Comparison of ENCODE assay signal across 11 cellular contexts in genomic region chr17:77479372-77479781, GRCh38.
DNase-seq lines count a peak whose midpoint lies in the region; ATAC-seq lines count a peak whose summit lies in the region.
"Had no signal": no experiment of that assay in that cellular context is flagged by ENCODE, and none has a peak within 500 bp of the region (broad histone marks: within the 10 kb centered on the region; RNA-seq: fewer than 3 reads in every experiment).

No MANE protein-coding gene starts in this region.

- H3K4me3 ChIP-seq in iPS-18a (ENCODE audit: low read length), result no peak overlapping the region
- H3K4me3 ChIP-seq: A549 had no signal

- no peaks in the 10 kb centered on the region for H3K27me3 Mint-ChIP-seq in activated CD4-positive, alpha-beta memory T cell treated with anti-CD3 and anti-CD28 coated beads for 36 hours
- H3K27me3 Mint-ChIP-seq in activated CD4-positive, alpha-beta memory T cell treated with anti-CD3 and anti-CD28 coated beads, Interleukin-2, amount 10 ng/mL, durations not matched to agents 7 days and 5 days, result no peaks in the 10 kb centered on the region
- no peaks in the 10 kb centered on the region for H3K27me3 Mint-ChIP-seq in T-helper 17 cell
- no peaks in the 10 kb centered on the region for H3K27me3 Mint-ChIP-seq in stimulated activated naive B cell treated with anti-CD40 and anti-IgM and Interleukin-4, amounts not matched to agents 10 μg/mL and 1 μg/mL and 100 μg/mL, for 72 hours

- H3K9me3 ChIP-seq in T-helper 17 cell (ENCODE audit: control insufficient read depth, low read length, poor library complexity, severe bottlenecking), result no peaks in the 10 kb centered on the region
- H3K9me3 ChIP-seq in iPS-18a (ENCODE audit: control insufficient read depth, low read depth, low read length), result no peaks in the 10 kb centered on the region
- H3K9me3 ChIP-seq: A549 had no signal

- POLR2A ChIA-PET in activated CD4-positive, alpha-beta memory T cell treated with anti-CD3 and anti-CD28 coated beads for 36 hours (lab: Charles Lee), result no interaction called here
- POLR2A ChIA-PET in activated CD4-positive, alpha-beta memory T cell treated with anti-CD3 and anti-CD28 coated beads, Interleukin-2, amount 10 ng/mL, durations not matched to agents 7 days and 5 days (lab: Charles Lee), result no interaction called here

- DNase-seq in activated CD4-positive, alpha-beta memory T cell treated with anti-CD3 and anti-CD28 coated beads for 36 hours, result no peak
- no peak for DNase-seq in activated CD4-positive, alpha-beta memory T cell treated with anti-CD3 and anti-CD28 coated beads, Interleukin-2, amount 10 ng/mL, durations not matched to agents 7 days and 5 days
- no peak for DNase-seq in T-helper 17 cell
- no peak for DNase-seq in stimulated activated naive B cell treated with anti-CD40 and anti-IgM and Interleukin-4, amounts not matched to agents 10 μg/mL and 1 μg/mL and 100 μg/mL, for 72 hours
- DNase-seq in NCI-H1417 (lab: John Stamatoyannopoulos, UW), result no peak
- no peak for DNase-seq in activated naive CD4-positive, alpha-beta T cell treated with anti-CD3 and anti-CD28 coated beads, Interleukin-2, amount 50 U/mL, for 72 hours (ENCODE audit: low spot score in 2 of 2)
- DNase-seq: Karpas-422, NCI-H2171 had no signal

- ATAC-seq in T-helper 17 cell (no peak), GM21529 (IDR thresholded peaks at IDR 0.05; ENCODE audit: unreplicated experiment) (no peak)
- no peak for ATAC-seq in stimulated activated naive B cell treated with anti-CD40 and anti-IgM and Interleukin-4, amounts not matched to agents 10 μg/mL and 1 μg/mL and 100 μg/mL, for 72 hours (replicated peaks)
- no peak for ATAC-seq in activated naive CD4-positive, alpha-beta T cell treated with anti-CD3 and anti-CD28 coated beads, Interleukin-2, amount 50 U/mL, for 72 hours
- ATAC-seq: A549 had no signal

- H3K36me3 Mint-ChIP-seq in activated CD4-positive, alpha-beta memory T cell treated with anti-CD3 and anti-CD28 coated beads for 36 hours, result peaks cover 31% of the 10 kb centered on the region
- H3K36me3 Mint-ChIP-seq in activated CD4-positive, alpha-beta memory T cell treated with anti-CD3 and anti-CD28 coated beads, Interleukin-2, amount 10 ng/mL, durations not matched to agents 7 days and 5 days (ENCODE audit: low read depth), result peaks cover 32% of the 10 kb centered on the region
- H3K36me3 Mint-ChIP-seq in T-helper 17 cell (ENCODE audit: low read depth), result peaks cover 3% of the 10 kb centered on the region
- H3K36me3 Mint-ChIP-seq in stimulated activated naive B cell treated with anti-CD40 and anti-IgM and Interleukin-4, amounts not matched to agents 10 μg/mL and 1 μg/mL and 100 μg/mL, for 72 hours, result peaks cover 21 to 27% of the 10 kb centered on the region in 2 donors
- H3K36me3 Mint-ChIP-seq in activated naive CD4-positive, alpha-beta T cell treated with anti-CD3 and anti-CD28 coated beads, Interleukin-2, amount 50 U/mL, for 72 hours, result peaks cover 7 to 31% of the 10 kb centered on the region in 2 donors

- peak overlapping the region; percentile 1 for H3K9ac ChIP-seq in iPS-18a (ENCODE audit: low read length)

- peaks cover 13% of the 10 kb centered on the region for H3K36me3 ChIP-seq in iPS-18a (ENCODE audit: control insufficient read depth, low read depth, low read length)

- H3K4me1 Mint-ChIP-seq in activated CD4-positive, alpha-beta memory T cell treated with anti-CD3 and anti-CD28 coated beads for 36 hours (ENCODE audit: low read depth), result peaks cover 56% of the 10 kb centered on the region
- peaks cover 51% of the 10 kb centered on the region for H3K4me1 Mint-ChIP-seq in activated CD4-positive, alpha-beta memory T cell treated with anti-CD3 and anti-CD28 coated beads, Interleukin-2, amount 10 ng/mL, durations not matched to agents 7 days and 5 days
- peaks cover 45% of the 10 kb centered on the region for H3K4me1 Mint-ChIP-seq in T-helper 17 cell
- H3K4me1 Mint-ChIP-seq in stimulated activated naive B cell treated with anti-CD40 and anti-IgM and Interleukin-4, amounts not matched to agents 10 μg/mL and 1 μg/mL and 100 μg/mL, for 72 hours, result peaks cover 44 to 74% of the 10 kb centered on the region in 2 donors

- CTCF ChIA-PET in activated CD4-positive, alpha-beta memory T cell treated with anti-CD3 and anti-CD28 coated beads for 36 hours (lab: Charles Lee), result interaction anchor here (3.5 kb wide), 1 partner anchor 15 kb away, joined by 17 read pairs; no protein-coding TSS in a partner anchor
- CTCF ChIA-PET in activated CD4-positive, alpha-beta memory T cell treated with anti-CD3 and anti-CD28 coated beads, Interleukin-2, amount 10 ng/mL, durations not matched to agents 7 days and 5 days (lab: Charles Lee), result interaction anchor here (2.2 kb wide), 1 partner anchor 49 kb away, joined by 6 read pairs; no protein-coding TSS in a partner anchor

- H3K27ac ChIP-seq in iPS-18a (ENCODE audit: low read length), result no peak overlapping the region

- H3K4me3 Mint-ChIP-seq in activated CD4-positive, alpha-beta memory T cell treated with anti-CD3 and anti-CD28 coated beads for 36 hours, result no peak overlapping the region
- no peak overlapping the region for H3K4me3 Mint-ChIP-seq in activated CD4-positive, alpha-beta memory T cell treated with anti-CD3 and anti-CD28 coated beads, Interleukin-2, amount 10 ng/mL, durations not matched to agents 7 days and 5 days
- no peak overlapping the region for H3K4me3 Mint-ChIP-seq in T-helper 17 cell
- no peak overlapping the region for H3K4me3 Mint-ChIP-seq in stimulated activated naive B cell treated with anti-CD40 and anti-IgM and Interleukin-4, amounts not matched to agents 10 μg/mL and 1 μg/mL and 100 μg/mL, for 72 hours

- H3K27me3 ChIP-seq in iPS-18a (ENCODE audit: control insufficient read depth, insufficient read depth, low read length), result no peaks in the 10 kb centered on the region

- intact Hi-C loops in activated CD4-positive, alpha-beta memory T cell treated with anti-CD3 and anti-CD28 coated beads for 36 hours (cut with micrococcal nuclease), result loop anchor here (10.0 kb wide), 1 partner anchor 365 kb away; no protein-coding TSS in a partner anchor

- H3K4me1 ChIP-seq in iPS-18a (ENCODE audit: control insufficient read depth, low read depth, low read length), result peaks cover 34% of the 10 kb centered on the region

- peak overlapping the region; percentile 78 for H3K27ac Mint-ChIP-seq in activated CD4-positive, alpha-beta memory T cell treated with anti-CD3 and anti-CD28 coated beads for 36 hours
- H3K27ac Mint-ChIP-seq in activated CD4-positive, alpha-beta memory T cell treated with anti-CD3 and anti-CD28 coated beads, Interleukin-2, amount 10 ng/mL, durations not matched to agents 7 days and 5 days, result no peak overlapping the region
- peak overlapping the region; percentile 99 for H3K27ac Mint-ChIP-seq in T-helper 17 cell
- H3K27ac Mint-ChIP-seq in stimulated activated naive B cell treated with anti-CD40 and anti-IgM and Interleukin-4, amounts not matched to agents 10 μg/mL and 1 μg/mL and 100 μg/mL, for 72 hours, result peak overlapping the region; percentile 93
- peak overlapping the region in 1 of 2 donors; percentile 65 for H3K27ac Mint-ChIP-seq in activated naive CD4-positive, alpha-beta T cell treated with anti-CD3 and anti-CD28 coated beads, Interleukin-2, amount 50 U/mL, for 72 hours

- H3K9me3 Mint-ChIP-seq in activated CD4-positive, alpha-beta memory T cell treated with anti-CD3 and anti-CD28 coated beads for 36 hours, result no peaks in the 10 kb centered on the region
- H3K9me3 Mint-ChIP-seq in activated CD4-positive, alpha-beta memory T cell treated with anti-CD3 and anti-CD28 coated beads, Interleukin-2, amount 10 ng/mL, durations not matched to agents 7 days and 5 days, result no peaks in the 10 kb centered on the region
- H3K9me3 Mint-ChIP-seq in stimulated activated naive B cell treated with anti-CD40 and anti-IgM and Interleukin-4, amounts not matched to agents 10 μg/mL and 1 μg/mL and 100 μg/mL, for 72 hours, result no peaks in the 10 kb centered on the region
- no peaks in the 10 kb centered on the region for H3K9me3 Mint-ChIP-seq in activated naive CD4-positive, alpha-beta T cell treated with anti-CD3 and anti-CD28 coated beads, Interleukin-2, amount 50 U/mL, for 72 hours
